15 cellular contexts compared by ENCODE assay signal in genomic region chr22:30838111-30838510, GRCh38.
"Had no signal": no experiment of that assay in that cellular context is flagged by ENCODE, and none has a peak within 500 bp of the region (broad histone marks: within the 10 kb centered on the region; RNA-seq: fewer than 3 reads in every experiment).

No MANE protein-coding gene starts in this region.

- H3K4me3 ChIP-seq: heart left ventricle, mucosa of descending colon, right atrium auricular region had no signal

- H3K4me3 Mint-ChIP-seq: activated CD4-positive, alpha-beta T cell treated with anti-CD3 and anti-CD28 coated beads, Interleukin-2, amount 10 ng/mL, durations not matched to agents 7 days and 5 days; activated naive CD8-positive, alpha-beta T cell; naive thymus-derived CD8-positive, alpha-beta T cell; stimulated activated naive B cell treated with anti-CD40 and anti-IgM and Interleukin-4, amounts not matched to agents 10 μg/mL and 1 μg/mL and 100 μg/mL, for 72 hours had no signal

- H3K27ac Mint-ChIP-seq: activated CD4-positive, alpha-beta T cell treated with anti-CD3 and anti-CD28 coated beads, Interleukin-2, amount 10 ng/mL, durations not matched to agents 7 days and 5 days; activated naive CD8-positive, alpha-beta T cell; naive thymus-derived CD8-positive, alpha-beta T cell; stimulated activated naive B cell treated with anti-CD40 and anti-IgM and Interleukin-4, amounts not matched to agents 10 μg/mL and 1 μg/mL and 100 μg/mL, for 72 hours had no signal

- H3K27ac ChIP-seq: heart left ventricle, neutrophil, right atrium auricular region had no signal

- DNase-seq: activated CD4-positive, alpha-beta T cell treated with anti-CD3 and anti-CD28 coated beads, Interleukin-2, amount 10 ng/mL, durations not matched to agents 7 days and 5 days; activated CD4-positive, CD25-positive, alpha-beta regulatory T cell; activated T-cell treated with anti-CD3 and anti-CD28 coated beads, Interleukin-2, amount 50 U/mL, for 1 hour; effector CD4-positive, alpha-beta T cell; heart left ventricle; mammary epithelial cell; mucosa of descending colon; naive thymus-derived CD8-positive, alpha-beta T cell; stimulated activated CD4-positive, alpha-beta T cell treated with anti-CD3 and anti-CD28 coated beads, Interleukin-1b, Interleukin-23, amount 100 ng/mL, for 48 hours; stimulated activated naive B cell treated with anti-CD40 and anti-IgM and Interleukin-4, amounts not matched to agents 10 μg/mL and 1 μg/mL and 100 μg/mL, for 72 hours; T-helper 2 cell had no signal

- H3K36me3 ChIP-seq: heart left ventricle, neutrophil, right atrium auricular region had no signal

- H3K4me1 Mint-ChIP-seq: activated CD4-positive, alpha-beta T cell treated with anti-CD3 and anti-CD28 coated beads, Interleukin-2, amount 10 ng/mL, durations not matched to agents 7 days and 5 days; naive thymus-derived CD8-positive, alpha-beta T cell; stimulated activated naive B cell treated with anti-CD40 and anti-IgM and Interleukin-4, amounts not matched to agents 10 μg/mL and 1 μg/mL and 100 μg/mL, for 72 hours had no signal

- ATAC-seq: heart left ventricle; mucosa of descending colon; naive thymus-derived CD8-positive, alpha-beta T cell; SK-N-SH treated with all-trans-retinoic acid at 6 μM for 48 hours; stimulated activated naive B cell treated with anti-CD40 and anti-IgM and Interleukin-4, amounts not matched to agents 10 μg/mL and 1 μg/mL and 100 μg/mL, for 72 hours had no signal

- H3K4me1 ChIP-seq: heart left ventricle, right atrium auricular region had no signal

- H3K36me3 Mint-ChIP-seq: activated naive CD8-positive, alpha-beta T cell; stimulated activated naive B cell treated with anti-CD40 and anti-IgM and Interleukin-4, amounts not matched to agents 10 μg/mL and 1 μg/mL and 100 μg/mL, for 72 hours had no signal

- H3K27me3 ChIP-seq: heart left ventricle, right atrium auricular region had no signal
